In the genomic region with DNA sequence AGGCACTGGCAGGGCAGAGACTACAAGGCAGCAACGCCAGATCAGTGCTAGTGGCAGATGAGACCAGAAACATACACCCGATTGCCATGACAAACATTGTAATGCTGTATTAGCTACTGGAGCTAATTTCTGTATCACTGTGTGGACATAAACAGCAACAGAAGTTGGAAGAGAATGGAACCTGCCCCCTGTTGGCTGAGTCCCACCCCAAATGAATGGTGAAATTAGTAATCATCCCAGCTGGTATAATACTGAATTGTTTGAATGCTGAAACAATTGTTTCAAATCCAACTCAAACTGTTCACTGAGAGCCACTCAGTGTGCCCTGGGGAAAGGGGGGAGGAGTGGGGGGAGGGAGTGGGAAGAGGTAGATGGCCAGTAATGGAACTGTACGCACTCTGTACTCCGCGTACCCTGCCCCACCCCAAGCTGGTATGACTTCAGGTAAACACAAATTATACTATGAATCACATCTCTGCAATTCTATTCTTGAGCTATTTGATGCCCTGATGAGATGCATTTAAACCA, we compare ENCODE assay signal across 10 cellular contexts. TPM values are rescaled to one million over a fixed set of nuclear protein-coding genes. Genes with fewer than 3 reads are reported as not detected.
DNase-seq lines count a peak whose midpoint lies in the region; FAIRE-seq and TF ChIP-seq lines count a peak whose summit lies in the region.
"Had no signal": no experiment of that assay in that cellular context is flagged by ENCODE, and none has a peak within 500 bp of the region (broad histone marks: within the 10 kb centered on the region; RNA-seq: fewer than 3 reads in every experiment).

No MANE protein-coding gene starts in this region.

- H3K4me3 Mint-ChIP-seq in activated T-helper 1 cell treated with anti-CD3 and anti-CD28 coated beads, Interleukin-12 subunit alpha, Interleukin-12 subunit beta, Interleukin-2, Interleukin-4 antibody, amounts not matched to agents 30 ng/mL and 10 ng/mL and 1 ng/mL, durations not matched to agents 14 hours and 24 hours and 36 hours: peak overlapping the region; percentile 72

- peaks cover 20% of the 10 kb centered on the region for H3K9me3 Mint-ChIP-seq in activated T-helper 1 cell treated with anti-CD3 and anti-CD28 coated beads, Interleukin-12 subunit alpha, Interleukin-12 subunit beta, Interleukin-2, Interleukin-4 antibody, amounts not matched to agents 30 ng/mL and 10 ng/mL and 1 ng/mL, durations not matched to agents 14 hours and 24 hours and 36 hours

- H3K4me1 Mint-ChIP-seq in activated T-helper 1 cell treated with anti-CD3 and anti-CD28 coated beads, Interleukin-12 subunit alpha, Interleukin-12 subunit beta, Interleukin-2, Interleukin-4 antibody, amounts not matched to agents 30 ng/mL and 10 ng/mL and 1 ng/mL, durations not matched to agents 14 hours and 24 hours and 36 hours (ENCODE audit: low read depth): peaks cover 57% of the 10 kb centered on the region

- no peak overlapping the region for H3K4me3 ChIP-seq in BE2C (ENCODE audit: low read depth, low read length)
- no peak overlapping the region for H3K4me3 ChIP-seq in mucosa of stomach (ENCODE audit: low read length)
- H3K4me3 ChIP-seq in foreskin fibroblast (ENCODE audit: low read depth in 1 of 2, low read length in 2 of 2): no peak overlapping the region
- H3K4me3 ChIP-seq: gastroesophageal sphincter had no signal

- peaks cover 19% of the 10 kb centered on the region for H3K36me3 Mint-ChIP-seq in activated T-helper 1 cell treated with anti-CD3 and anti-CD28 coated beads, Interleukin-12 subunit alpha, Interleukin-12 subunit beta, Interleukin-2, Interleukin-4 antibody, amounts not matched to agents 30 ng/mL and 10 ng/mL and 1 ng/mL, durations not matched to agents 14 hours and 24 hours and 36 hours (ENCODE audit: low read depth)

- intact Hi-C loops in activated T-helper 1 cell treated with anti-CD3 and anti-CD28 coated beads, Interleukin-12 subunit alpha, Interleukin-12 subunit beta, Interleukin-2, Interleukin-4 antibody, amounts not matched to agents 30 ng/mL and 10 ng/mL and 1 ng/mL, durations not matched to agents 14 hours and 24 hours and 36 hours (cut with micrococcal nuclease): loop anchor here (1.0 kb wide), 2 partner anchors 11 to 12 kb away; partner anchors contain the start of gene BIRC3

- DNase-seq in BE2C: no peak
- no peak for DNase-seq in HTR-8/SVneo (ENCODE audit: insufficient read length, low spot score)
- no peak for DNase-seq in activated T-helper 1 cell treated with anti-CD3 and anti-CD28 coated beads, Interleukin-12 subunit alpha, Interleukin-12 subunit beta, Interleukin-2, Interleukin-4 antibody, amounts not matched to agents 30 ng/mL and 10 ng/mL and 1 ng/mL, durations not matched to agents 14 hours and 24 hours and 36 hours (ENCODE audit: low spot score)
- DNase-seq in foreskin fibroblast: no peak
- no peak for DNase-seq in DMS79 (lab: John Stamatoyannopoulos, UW)
- no peak for DNase-seq in NCI-H510A (lab: John Stamatoyannopoulos, UW)
- no peak for DNase-seq in NCI-H526 treated with DMSO at 0.1 percent for 48 hours (lab: John Stamatoyannopoulos, UW)
- DNase-seq: stimulated activated CD4-positive, alpha-beta T cell treated with anti-CD3 and anti-CD28 coated beads, Interleukin-4, amount 100 ng/mL, for 1 hour had no signal

- H3K9ac ChIP-seq in mucosa of stomach (ENCODE audit: low read length): peak overlapping the region; percentile 45

- no peaks in the 10 kb centered on the region for H3K9me3 ChIP-seq in BE2C
- peaks cover 9% of the 10 kb centered on the region for H3K9me3 ChIP-seq in mucosa of stomach (ENCODE audit: control insufficient read depth, low read length)

- H3K27ac Mint-ChIP-seq in activated T-helper 1 cell treated with anti-CD3 and anti-CD28 coated beads, Interleukin-12 subunit alpha, Interleukin-12 subunit beta, Interleukin-2, Interleukin-4 antibody, amounts not matched to agents 30 ng/mL and 10 ng/mL and 1 ng/mL, durations not matched to agents 14 hours and 24 hours and 36 hours: peak overlapping the region; percentile 59

- FAIRE-seq in HTR-8/SVneo (lab: Jason Lieb, UNC): peak; percentile 98

- H3K27me3 ChIP-seq in BE2C: no peaks in the 10 kb centered on the region
- no peaks in the 10 kb centered on the region for H3K27me3 ChIP-seq in mucosa of stomach (ENCODE audit: control insufficient read depth, insufficient read depth, low read length)
- H3K27me3 ChIP-seq: gastroesophageal sphincter had no signal

- H3K4me1 ChIP-seq in BE2C (peaks cover 7% of the 10 kb centered on the region), mucosa of stomach (ENCODE audit: control insufficient read depth, insufficient read depth, low read length) (peaks cover 29% of the 10 kb centered on the region)
- H3K4me1 ChIP-seq: gastroesophageal sphincter had no signal

- H3K36me3 ChIP-seq in BE2C: no peaks in the 10 kb centered on the region
- no peaks in the 10 kb centered on the region for H3K36me3 ChIP-seq in mucosa of stomach (ENCODE audit: control insufficient read depth, insufficient read depth, low read length)
- H3K36me3 ChIP-seq: gastroesophageal sphincter had no signal

- TF ChIP-seq CTCF in BE2C (IDR thresholded peaks at IDR 0.05; ENCODE audit: low read depth, low read length) (peak; percentile 43), foreskin fibroblast (IDR thresholded peaks at IDR 0.05; ENCODE audit: low read depth, low read length) (no peak)

- no peaks in the 10 kb centered on the region for H3K27me3 Mint-ChIP-seq in activated T-helper 1 cell treated with anti-CD3 and anti-CD28 coated beads, Interleukin-12 subunit alpha, Interleukin-12 subunit beta, Interleukin-2, Interleukin-4 antibody, amounts not matched to agents 30 ng/mL and 10 ng/mL and 1 ng/mL, durations not matched to agents 14 hours and 24 hours and 36 hours (ENCODE audit: insufficient read depth)

RNA-seq across cellular contexts. Expression of gene BIRC3, which starts 11.2 kb away (rescaled TPM):
- polyA plus RNA-seq in BE2C (2012; ENCODE audit: insufficient read depth, insufficient read length, low read depth): 0.52 TPM
- 101 and 108 TPM in 2 replicates for total RNA-seq in activated T-helper 1 cell treated with anti-CD3 and anti-CD28 coated beads, Interleukin-12 subunit alpha, Interleukin-12 subunit beta, Interleukin-2, Interleukin-4 antibody, amounts not matched to agents 30 ng/mL and 10 ng/mL and 1 ng/mL, durations not matched to agents 14 hours and 24 hours and 36 hours

RNA-seq across cellular contexts. Expression of gene BIRC2, which starts 40.9 kb away (rescaled TPM):
- polyA plus RNA-seq in BE2C (2012; ENCODE audit: insufficient read depth, insufficient read length, low read depth): 21.0 TPM
- 30.6 and 33.3 TPM in 2 replicates for total RNA-seq in activated T-helper 1 cell treated with anti-CD3 and anti-CD28 coated beads, Interleukin-12 subunit alpha, Interleukin-12 subunit beta, Interleukin-2, Interleukin-4 antibody, amounts not matched to agents 30 ng/mL and 10 ng/mL and 1 ng/mL, durations not matched to agents 14 hours and 24 hours and 36 hours
